ENCODE assay signal across 1 cellular context in the genomic region with DNA sequence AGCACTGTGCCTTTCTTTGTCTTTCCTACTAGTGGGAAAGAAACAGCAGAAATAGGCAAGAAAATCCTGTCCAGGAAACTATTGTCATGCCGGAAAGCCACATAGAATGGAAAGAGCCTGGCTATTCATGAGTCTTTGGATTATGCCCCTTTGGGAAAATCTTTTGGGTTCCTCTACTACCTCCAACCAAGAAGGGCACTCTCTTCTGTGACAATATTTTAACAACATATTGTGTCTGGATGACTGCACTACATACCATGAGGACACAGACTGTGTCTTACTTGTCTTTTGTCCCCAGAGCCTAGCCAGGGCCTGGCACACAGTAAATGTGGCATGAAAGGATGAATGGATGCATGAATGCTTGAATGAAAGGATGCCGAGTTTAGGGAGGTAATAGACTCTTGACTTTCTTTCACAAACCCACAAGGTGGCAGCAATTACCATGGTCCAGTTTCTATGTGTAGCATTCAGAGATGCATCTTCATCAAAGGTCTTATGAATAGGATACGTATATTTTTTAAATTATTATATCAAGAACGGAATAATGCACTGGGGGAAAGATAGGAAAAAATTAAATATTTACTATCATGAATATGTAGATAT.
TF ChIP-seq lines count a peak whose summit lies in the region.

No MANE protein-coding gene starts in this region.

TF ChIP-seq in HCT116, 20 proteins besides CTCF, POLR2A, EP300 and RAD21 (continued from another document):
- TF ChIP-seq ZBTB33 (IDR thresholded peaks at IDR 0.05; ENCODE audit: extremely low read depth, insufficient replicate concordance, low read length) (no peak), EGR1 (IDR thresholded peaks at IDR 0.05; ENCODE audit: low read depth) (no peak), YY1 (IDR thresholded peaks at IDR 0.05; ENCODE audit: extremely low read depth, insufficient replicate concordance, low read depth, low read length) (no peak), MAX (IDR thresholded peaks at IDR 0.05) (no peak), SIN3A (IDR thresholded peaks at IDR 0.05; ENCODE audit: low read depth) (no peak), POLR2AphosphoS5 (IDR thresholded peaks at IDR 0.05; ENCODE audit: low read depth, low read length) (no peak), CEBPB (IDR thresholded peaks at IDR 0.05; ENCODE audit: low read depth) (no peak), SP1 (IDR thresholded peaks at IDR 0.05; ENCODE audit: low read depth) (no peak)
- TF ChIP-seq, protein P1, sequence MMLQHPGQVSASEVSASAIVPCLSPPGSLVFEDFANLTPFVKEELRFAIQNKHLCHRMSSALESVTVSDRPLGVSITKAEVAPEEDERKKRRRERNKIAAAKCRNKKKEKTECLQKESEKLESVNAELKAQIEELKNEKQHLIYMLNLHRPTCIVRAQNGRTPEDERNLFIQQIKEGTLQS (IDR thresholded peaks at IDR 0.05): no peak
